1 cellular context compared by ENCODE assay signal in the genomic region with DNA sequence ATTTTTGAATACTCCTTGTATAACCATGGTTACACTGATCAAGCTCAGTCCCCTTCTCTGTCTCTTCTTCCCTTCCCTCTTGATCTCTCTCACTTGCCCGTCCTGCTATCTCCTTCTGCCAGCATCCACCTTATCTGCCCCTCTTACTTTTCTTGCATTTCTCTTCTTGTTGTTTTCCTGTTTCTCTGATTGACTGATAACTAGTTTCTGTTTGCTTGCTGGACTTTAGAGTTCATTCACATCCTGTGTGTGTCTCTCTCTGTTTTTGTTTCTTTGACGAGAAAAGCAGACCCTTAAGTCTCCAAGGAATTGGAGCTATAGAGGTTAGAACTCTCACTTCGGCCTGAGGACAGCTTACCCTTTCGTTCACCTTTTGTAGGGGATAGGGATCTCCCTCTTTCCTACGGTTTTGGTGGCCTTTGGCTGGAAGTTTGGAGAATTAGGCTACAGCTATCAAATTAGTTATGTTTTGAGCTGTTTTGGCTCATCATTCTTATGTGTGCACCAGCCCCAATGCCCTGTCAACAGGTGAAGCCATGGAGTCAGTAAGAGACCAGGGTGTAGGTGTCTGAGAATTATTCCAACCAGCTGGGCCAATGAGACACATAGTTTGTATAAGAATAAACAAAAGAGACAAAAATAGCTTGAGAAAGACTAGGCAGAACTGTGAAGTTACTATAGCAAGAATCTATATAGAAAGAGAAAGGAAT.
TF ChIP-seq lines count a peak whose summit lies in the region.

No MANE protein-coding gene starts in this region.

TF ChIP-seq in GM12878, 131 proteins besides CTCF, POLR2A, EP300 and RAD21 (continued from another document and continues in another):
- TF ChIP-seq HSF1 (IDR thresholded peaks at IDR 0.05; ENCODE audit: low read depth, low read length), result no peak
- TF ChIP-seq EZH2 (IDR thresholded peaks at IDR 0.05; ENCODE audit: borderline replicate concordance, control insufficient read depth, low read depth, low read length), result no peak
- TF ChIP-seq CREM (IDR thresholded peaks at IDR 0.05; ENCODE audit: low read depth), result no peak
- no peak for TF ChIP-seq MAX (IDR thresholded peaks at IDR 0.05; ENCODE audit: low read depth, low read length)
- TF ChIP-seq TCF3 (IDR thresholded peaks at IDR 0.05; ENCODE audit: borderline replicate concordance, insufficient read depth, low read depth, low read length), result no peak
- TF ChIP-seq NFIC (IDR thresholded peaks at IDR 0.05; ENCODE audit: low read depth, low read length), result peak; percentile 75
- no peak for TF ChIP-seq TCF12 (IDR thresholded peaks at IDR 0.05; ENCODE audit: low read depth, low read length)
- TF ChIP-seq RB1 (IDR thresholded peaks at IDR 0.05; ENCODE audit: borderline replicate concordance), result no peak
- no peak for TF ChIP-seq KDM1A (IDR thresholded peaks at IDR 0.05; ENCODE audit: borderline replicate concordance)
- TF ChIP-seq SMC3 (IDR thresholded peaks at IDR 0.05; ENCODE audit: borderline replicate concordance, low read length), result no peak
- TF ChIP-seq JUND (IDR thresholded peaks at IDR 0.05; ENCODE audit: low read depth, low read length), result no peak
- TF ChIP-seq, protein P1, sequence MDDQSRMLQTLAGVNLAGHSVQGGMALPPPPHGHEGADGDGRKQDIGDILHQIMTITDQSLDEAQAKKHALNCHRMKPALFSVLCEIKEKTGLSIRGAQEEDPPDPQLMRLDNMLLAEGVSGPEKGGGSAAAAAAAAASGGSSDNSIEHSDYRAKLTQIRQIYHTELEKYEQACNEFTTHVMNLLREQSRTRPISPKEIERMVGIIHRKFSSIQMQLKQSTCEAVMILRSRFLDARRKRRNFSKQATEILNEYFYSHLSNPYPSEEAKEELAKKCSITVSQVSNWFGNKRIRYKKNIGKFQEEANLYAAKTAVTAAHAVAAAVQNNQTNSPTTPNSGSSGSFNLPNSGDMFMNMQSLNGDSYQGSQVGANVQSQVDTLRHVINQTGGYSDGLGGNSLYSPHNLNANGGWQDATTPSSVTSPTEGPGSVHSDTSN (IDR thresholded peaks at IDR 0.05; ENCODE audit: insufficient replicate concordance, low read depth, low read length), result no peak
- no peak for TF ChIP-seq ATF7 (IDR thresholded peaks at IDR 0.05; ENCODE audit: low read depth)
- TF ChIP-seq, protein P2, sequence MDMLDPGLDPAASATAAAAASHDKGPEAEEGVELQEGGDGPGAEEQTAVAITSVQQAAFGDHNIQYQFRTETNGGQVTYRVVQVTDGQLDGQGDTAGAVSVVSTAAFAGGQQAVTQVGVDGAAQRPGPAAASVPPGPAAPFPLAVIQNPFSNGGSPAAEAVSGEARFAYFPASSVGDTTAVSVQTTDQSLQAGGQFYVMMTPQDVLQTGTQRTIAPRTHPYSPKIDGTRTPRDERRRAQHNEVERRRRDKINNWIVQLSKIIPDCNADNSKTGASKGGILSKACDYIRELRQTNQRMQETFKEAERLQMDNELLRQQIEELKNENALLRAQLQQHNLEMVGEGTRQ (IDR thresholded peaks at IDR 0.05; ENCODE audit: borderline replicate concordance, low read depth, low read length), result no peak
- no peak for TF ChIP-seq ZNF274 (IDR thresholded peaks at IDR 0.05; ENCODE audit: insufficient read depth, insufficient read length)
- TF ChIP-seq YY1 (IDR thresholded peaks at IDR 0.05; ENCODE audit: low read depth, low read length), result no peak
- TF ChIP-seq ZBTB4 (CRISPR knock-in tag; IDR thresholded peaks at IDR 0.05), result no peak
- no peak for TF ChIP-seq IRF3 (IDR thresholded peaks at IDR 0.05)
- TF ChIP-seq SRF (IDR thresholded peaks at IDR 0.05; ENCODE audit: low read depth in 2 of 2, low read length in 2 of 2), result no peak
- peak; percentile 69 for TF ChIP-seq MEF2B (IDR thresholded peaks at IDR 0.05; ENCODE audit: partially characterized antibody, poor library complexity, severe bottlenecking)
- no peak for TF ChIP-seq KAT2A (conservative IDR thresholded peaks at IDR 0.05; ENCODE audit: control insufficient read depth, low read depth, low read length)
- peak; percentile 70; the same call in 1 of the 2 replicates for TF ChIP-seq HDGF (IDR thresholded peaks at IDR 0.05)
- no peak for TF ChIP-seq ELK1 (IDR thresholded peaks at IDR 0.05; ENCODE audit: low read depth, low read length)
- no peak for TF ChIP-seq BMI1 (IDR thresholded peaks at IDR 0.05; ENCODE audit: borderline replicate concordance)
- TF ChIP-seq, protein P3, sequence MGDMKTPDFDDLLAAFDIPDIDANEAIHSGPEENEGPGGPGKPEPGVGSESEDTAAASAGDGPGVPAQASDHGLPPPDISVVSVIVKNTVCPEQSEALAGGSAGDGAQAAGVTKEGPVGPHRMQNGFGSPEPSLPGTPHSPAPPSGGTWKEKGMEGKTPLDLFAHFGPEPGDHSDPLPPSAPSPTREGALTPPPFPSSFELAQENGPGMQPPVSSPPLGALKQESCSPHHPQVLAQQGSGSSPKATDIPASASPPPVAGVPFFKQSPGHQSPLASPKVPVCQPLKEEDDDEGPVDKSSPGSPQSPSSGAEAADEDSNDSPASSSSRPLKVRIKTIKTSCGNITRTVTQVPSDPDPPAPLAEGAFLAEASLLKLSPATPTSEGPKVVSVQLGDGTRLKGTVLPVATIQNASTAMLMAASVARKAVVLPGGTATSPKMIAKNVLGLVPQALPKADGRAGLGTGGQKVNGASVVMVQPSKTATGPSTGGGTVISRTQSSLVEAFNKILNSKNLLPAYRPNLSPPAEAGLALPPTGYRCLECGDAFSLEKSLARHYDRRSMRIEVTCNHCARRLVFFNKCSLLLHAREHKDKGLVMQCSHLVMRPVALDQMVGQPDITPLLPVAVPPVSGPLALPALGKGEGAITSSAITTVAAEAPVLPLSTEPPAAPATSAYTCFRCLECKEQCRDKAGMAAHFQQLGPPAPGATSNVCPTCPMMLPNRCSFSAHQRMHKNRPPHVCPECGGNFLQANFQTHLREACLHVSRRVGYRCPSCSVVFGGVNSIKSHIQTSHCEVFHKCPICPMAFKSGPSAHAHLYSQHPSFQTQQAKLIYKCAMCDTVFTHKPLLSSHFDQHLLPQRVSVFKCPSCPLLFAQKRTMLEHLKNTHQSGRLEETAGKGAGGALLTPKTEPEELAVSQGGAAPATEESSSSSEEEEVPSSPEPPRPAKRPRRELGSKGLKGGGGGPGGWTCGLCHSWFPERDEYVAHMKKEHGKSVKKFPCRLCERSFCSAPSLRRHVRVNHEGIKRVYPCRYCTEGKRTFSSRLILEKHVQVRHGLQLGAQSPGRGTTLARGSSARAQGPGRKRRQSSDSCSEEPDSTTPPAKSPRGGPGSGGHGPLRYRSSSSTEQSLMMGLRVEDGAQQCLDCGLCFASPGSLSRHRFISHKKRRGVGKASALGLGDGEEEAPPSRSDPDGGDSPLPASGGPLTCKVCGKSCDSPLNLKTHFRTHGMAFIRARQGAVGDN (IDR thresholded peaks at IDR 0.05), result no peak
- TF ChIP-seq ZNF384 (IDR thresholded peaks at IDR 0.05; ENCODE audit: borderline replicate concordance, low read depth, low read length), result no peak
- no peak for TF ChIP-seq FOS (IDR thresholded peaks at IDR 0.05; ENCODE audit: borderline replicate concordance, extremely low read depth, insufficient read length)
- TF ChIP-seq NR2C2 (IDR thresholded peaks at IDR 0.05; ENCODE audit: borderline replicate concordance, control insufficient read depth, insufficient read length, low read depth), result no peak
- TF ChIP-seq, protein P4, sequence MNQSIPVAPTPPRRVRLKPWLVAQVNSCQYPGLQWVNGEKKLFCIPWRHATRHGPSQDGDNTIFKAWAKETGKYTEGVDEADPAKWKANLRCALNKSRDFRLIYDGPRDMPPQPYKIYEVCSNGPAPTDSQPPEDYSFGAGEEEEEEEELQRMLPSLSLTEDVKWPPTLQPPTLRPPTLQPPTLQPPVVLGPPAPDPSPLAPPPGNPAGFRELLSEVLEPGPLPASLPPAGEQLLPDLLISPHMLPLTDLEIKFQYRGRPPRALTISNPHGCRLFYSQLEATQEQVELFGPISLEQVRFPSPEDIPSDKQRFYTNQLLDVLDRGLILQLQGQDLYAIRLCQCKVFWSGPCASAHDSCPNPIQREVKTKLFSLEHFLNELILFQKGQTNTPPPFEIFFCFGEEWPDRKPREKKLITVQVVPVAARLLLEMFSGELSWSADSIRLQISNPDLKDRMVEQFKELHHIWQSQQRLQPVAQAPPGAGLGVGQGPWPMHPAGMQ (IDR thresholded peaks at IDR 0.05; ENCODE audit: borderline replicate concordance), result no peak
- no peak for TF ChIP-seq FOXK2 (IDR thresholded peaks at IDR 0.05)
- no peak for TF ChIP-seq RCOR1 (conservative IDR thresholded peaks at IDR 0.05; ENCODE audit: low read depth, low read length)
- TF ChIP-seq, protein P5, sequence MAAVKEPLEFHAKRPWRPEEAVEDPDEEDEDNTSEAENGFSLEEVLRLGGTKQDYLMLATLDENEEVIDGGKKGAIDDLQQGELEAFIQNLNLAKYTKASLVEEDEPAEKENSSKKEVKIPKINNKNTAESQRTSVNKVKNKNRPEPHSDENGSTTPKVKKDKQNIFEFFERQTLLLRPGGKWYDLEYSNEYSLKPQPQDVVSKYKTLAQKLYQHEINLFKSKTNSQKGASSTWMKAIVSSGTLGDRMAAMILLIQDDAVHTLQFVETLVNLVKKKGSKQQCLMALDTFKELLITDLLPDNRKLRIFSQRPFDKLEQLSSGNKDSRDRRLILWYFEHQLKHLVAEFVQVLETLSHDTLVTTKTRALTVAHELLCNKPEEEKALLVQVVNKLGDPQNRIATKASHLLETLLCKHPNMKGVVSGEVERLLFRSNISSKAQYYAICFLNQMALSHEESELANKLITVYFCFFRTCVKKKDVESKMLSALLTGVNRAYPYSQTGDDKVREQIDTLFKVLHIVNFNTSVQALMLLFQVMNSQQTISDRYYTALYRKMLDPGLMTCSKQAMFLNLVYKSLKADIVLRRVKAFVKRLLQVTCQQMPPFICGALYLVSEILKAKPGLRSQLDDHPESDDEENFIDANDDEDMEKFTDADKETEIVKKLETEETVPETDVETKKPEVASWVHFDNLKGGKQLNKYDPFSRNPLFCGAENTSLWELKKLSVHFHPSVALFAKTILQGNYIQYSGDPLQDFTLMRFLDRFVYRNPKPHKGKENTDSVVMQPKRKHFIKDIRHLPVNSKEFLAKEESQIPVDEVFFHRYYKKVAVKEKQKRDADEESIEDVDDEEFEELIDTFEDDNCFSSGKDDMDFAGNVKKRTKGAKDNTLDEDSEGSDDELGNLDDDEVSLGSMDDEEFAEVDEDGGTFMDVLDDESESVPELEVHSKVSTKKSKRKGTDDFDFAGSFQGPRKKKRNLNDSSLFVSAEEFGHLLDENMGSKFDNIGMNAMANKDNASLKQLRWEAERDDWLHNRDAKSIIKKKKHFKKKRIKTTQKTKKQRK (IDR thresholded peaks at IDR 0.05; ENCODE audit: low read depth, low read length), result no peak
- no peak for TF ChIP-seq CBX3 (IDR thresholded peaks at IDR 0.05; ENCODE audit: borderline replicate concordance, low read depth)
- TF ChIP-seq NFYA (IDR thresholded peaks at IDR 0.05; ENCODE audit: borderline replicate concordance, low read depth, low read length), result no peak
- no peak for TF ChIP-seq RELA (IDR thresholded peaks at IDR 0.05; ENCODE audit: borderline replicate concordance, partially characterized antibody)
- TF ChIP-seq ESRRA (IDR thresholded peaks at IDR 0.05; ENCODE audit: low read length), result no peak
- 0 out of 2 replicates have a peak, but pooled peaks have one; percentile 32 for TF ChIP-seq MEF2A (IDR thresholded peaks at IDR 0.05; ENCODE audit: insufficient read depth, low read depth, low read length)
